7 cellular contexts compared by ENCODE assay signal in the genomic region with DNA sequence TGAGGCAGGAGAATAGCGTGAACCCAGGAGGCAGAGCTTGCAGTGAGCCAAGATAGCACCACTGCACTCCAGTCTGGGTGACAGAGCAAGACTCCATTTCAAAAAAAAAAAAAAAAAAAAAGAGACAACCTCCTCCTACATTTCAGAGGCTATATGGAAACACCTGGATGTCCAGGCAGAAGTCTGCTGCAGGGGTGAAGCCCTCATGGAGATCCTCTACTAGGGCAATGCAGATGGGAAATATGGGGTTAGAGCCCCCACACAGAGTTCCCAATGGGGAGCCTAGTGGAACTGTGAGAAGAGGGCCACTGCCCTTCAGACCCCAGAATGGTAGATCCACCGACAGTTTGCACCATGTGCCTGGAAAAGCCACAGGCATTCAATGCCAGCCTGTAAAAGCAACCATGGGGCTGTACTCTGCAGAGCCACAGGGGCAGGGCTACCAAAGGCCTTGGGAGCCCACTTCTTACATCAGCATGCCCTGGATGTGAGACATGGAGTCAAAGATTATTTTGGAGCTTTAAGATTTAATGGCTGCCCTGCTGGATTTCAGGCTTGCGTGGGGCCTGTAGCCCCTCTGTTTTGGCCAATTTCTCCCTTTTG. TPM values are rescaled to one million over a fixed set of nuclear protein-coding genes. Genes with fewer than 3 reads are reported as not detected.
A peak's percentile ranks its signal among the peaks of the same experiment; 100 is the strongest.
DNase-seq lines count a peak whose midpoint lies in the region; ATAC-seq, FAIRE-seq and TF ChIP-seq lines count a peak whose summit lies in the region.
"Not testable (repeated sequence)": the region's sequence is repeated elsewhere in the genome, so short reads cannot be mapped to it uniquely, and the experiment has no call there.

No MANE protein-coding gene starts in this region.

- H3K27me3 ChIP-seq in BLaER1 treated with 17β-estradiol and CSF1 and Interleukin-3, amounts not matched to agents 10 nM and 100 nM; GM23338 (ENCODE audit: insufficient read depth); HepG2 (ENCODE audit: control insufficient read depth in 1 of 2, insufficient read depth in 2 of 2, low read length in 2 of 2): not testable (repeated sequence)

- not testable (repeated sequence) for TF ChIP-seq POLR2A in HepG2 (IDR thresholded peaks at IDR 0.05; ENCODE audit: insufficient read depth in 1 of 2, low read depth in 2 of 2, low read length in 2 of 2)

- H3K36me3 ChIP-seq in BLaER1 treated with 17β-estradiol and CSF1 and Interleukin-3, amounts not matched to agents 10 nM and 100 nM, result peaks cover 99 to 100% (median 100%) of the 10 kb centered on the region in 11 experiments
- H3K36me3 ChIP-seq in GM23338 (ENCODE audit: insufficient read depth), result peaks cover 59% of the 10 kb centered on the region
- H3K36me3 ChIP-seq in OCI-LY7 (ENCODE audit: insufficient read depth, low read length), result peaks cover 99% of the 10 kb centered on the region
- H3K36me3 ChIP-seq in HepG2 (replicated peaks in 1 of 2; ENCODE audit: control insufficient read depth in 1 of 2, insufficient read depth in 2 of 2, low read length in 2 of 2), result peaks cover 23 to 68% of the 10 kb centered on the region in 2 experiments

- H3K4me3 ChIP-seq in BLaER1 treated with 17β-estradiol and CSF1 and Interleukin-3, amounts not matched to agents 10 nM and 100 nM, result peak overlapping the region in 8 of 10 experiments; percentile 2 to 55 (median 32); a peak in 12 of 20 replicates
- H3K4me3 ChIP-seq in GM23338; OCI-LY7 (ENCODE audit: low read depth, low read length, poor library complexity, severe bottlenecking); coronary artery; HepG2 (replicated peaks in 1 of 3; ENCODE audit: insufficient read depth in 1 of 3, low read depth in 2 of 3, low read length in 3 of 3): not testable (repeated sequence)

- not testable (repeated sequence) for H3K27ac Mint-ChIP-seq in GM23338; activated CD4-positive, alpha-beta T cell treated with anti-CD3 and anti-CD28 coated beads, Interleukin-2, amount 10 ng/mL, durations not matched to agents 7 days and 5 days

- H2AFZ ChIP-seq in GM23338; OCI-LY7 (ENCODE audit: low read length); HepG2 (ENCODE audit: low read length): not testable (repeated sequence)

- 97% methylated on average over 3 of the region's 3 CpGs for WGBS in HepG2 (ENCODE audit: low lambda C conversion rate)

- in situ Hi-C loops in HepG2 (cut with HindIII; ENCODE audit: extremely low pct_ligation_motif_present, low pct_unique_long_range_greater_than_20kb), result not testable (repeated sequence)

- not testable (repeated sequence) for BruUV-seq in OCI-LY7 (replicated peaks; lab: Mats Ljungman, UMichigan); HepG2 (replicated peaks; lab: Mats Ljungman, UMichigan)

- not testable (repeated sequence) for H3K27me3 Mint-ChIP-seq in GM23338 (ENCODE audit: insufficient read depth, low read depth, poor library complexity); activated CD4-positive, alpha-beta T cell treated with anti-CD3 and anti-CD28 coated beads, Interleukin-2, amount 10 ng/mL, durations not matched to agents 7 days and 5 days

- not testable (repeated sequence) for H3K4me2 ChIP-seq in BLaER1 treated with 17β-estradiol and CSF1 and Interleukin-3, amounts not matched to agents 10 nM and 100 nM; GM23338; OCI-LY7 (ENCODE audit: low read length); HepG2 (ENCODE audit: low read depth, low read length)

- FAIRE-seq in HepG2 (lab: Jason Lieb, UNC), result not testable (repeated sequence)

- not testable (repeated sequence) for H3K79me2 ChIP-seq in GM23338 (replicated peaks; ENCODE audit: insufficient read depth); OCI-LY7 (ENCODE audit: insufficient read depth, low read depth, low read length); HepG2 (ENCODE audit: insufficient read depth, low read length)

- not testable (repeated sequence) for ATAC-seq in GM23338, HepG2

- H3K9me3 ChIP-seq in BLaER1 treated with 17β-estradiol and CSF1 and Interleukin-3, amounts not matched to agents 10 nM and 100 nM (replicated peaks in 1 of 11), result peaks cover 36 to 53% (median 42%) of the 10 kb centered on the region in 11 experiments
- H3K9me3 ChIP-seq in OCI-LY7 (ENCODE audit: low read length) (peaks cover 17% of the 10 kb centered on the region), HepG2 (ENCODE audit: low read length) (peaks cover 19% of the 10 kb centered on the region; the same call in 1 of the 2 replicates)

- H3K36me3 Mint-ChIP-seq in GM23338 (ENCODE audit: low read depth), result peaks cover 92% of the 10 kb centered on the region
- H3K36me3 Mint-ChIP-seq in activated CD4-positive, alpha-beta T cell treated with anti-CD3 and anti-CD28 coated beads, Interleukin-2, amount 10 ng/mL, durations not matched to agents 7 days and 5 days (ENCODE audit: low read depth), result peaks cover 79% of the 10 kb centered on the region

- peaks cover 33% of the 10 kb centered on the region for H3K9me3 Mint-ChIP-seq in GM23338
- H3K9me3 Mint-ChIP-seq in activated CD4-positive, alpha-beta T cell treated with anti-CD3 and anti-CD28 coated beads, Interleukin-2, amount 10 ng/mL, durations not matched to agents 7 days and 5 days, result peaks cover 26% of the 10 kb centered on the region

- POLR2A ChIA-PET in OCI-LY7 (lab: Charles Lee); activated CD4-positive, alpha-beta T cell treated with anti-CD3 and anti-CD28 coated beads, Interleukin-2, amount 10 ng/mL, durations not matched to agents 7 days and 5 days (lab: Charles Lee); HepG2 (lab: Yijun Ruan, JAX): not testable (repeated sequence)

- H3K4me3 Mint-ChIP-seq in GM23338; activated CD4-positive, alpha-beta T cell treated with anti-CD3 and anti-CD28 coated beads, Interleukin-2, amount 10 ng/mL, durations not matched to agents 7 days and 5 days: not testable (repeated sequence)

- TF ChIP-seq CTCF in GM23338 (conservative IDR thresholded peaks at IDR 0.05; ENCODE audit: low read depth in 2 of 2); OCI-LY7 (conservative IDR thresholded peaks at IDR 0.05; ENCODE audit: low read length); coronary artery (IDR thresholded peaks at IDR 0.05); HepG2 (CRISPR knock-in tag; IDR thresholded peaks at IDR 0.05): not testable (repeated sequence)

- not testable (repeated sequence) for TF ChIP-seq RAD21 in HepG2 (CRISPR knock-in tag; IDR thresholded peaks at IDR 0.05)

- H3K9ac ChIP-seq in BLaER1 treated with 17β-estradiol and CSF1 and Interleukin-3, amounts not matched to agents 10 nM and 100 nM; HepG2 (ENCODE audit: insufficient read depth, low read depth, low read length): not testable (repeated sequence)

- H4K20me1 ChIP-seq in BLaER1 treated with 17β-estradiol and CSF1 and Interleukin-3, amounts not matched to agents 10 nM and 100 nM; GM23338 (replicated peaks; ENCODE audit: insufficient read depth); OCI-LY7 (ENCODE audit: insufficient read depth, low read length); HepG2 (ENCODE audit: insufficient read depth, low read length): not testable (repeated sequence)

- not testable (repeated sequence) for H3K4me1 Mint-ChIP-seq in GM23338; activated CD4-positive, alpha-beta T cell treated with anti-CD3 and anti-CD28 coated beads, Interleukin-2, amount 10 ng/mL, durations not matched to agents 7 days and 5 days

- intact Hi-C loops in OCI-LY7 (cut with micrococcal nuclease; ENCODE audit: unreplicated experiment); HepG2 (cut with micrococcal nuclease; ENCODE audit: unreplicated experiment): not testable (repeated sequence)

- not testable (repeated sequence) for H3F3A ChIP-seq in GM23338 (replicated peaks; ENCODE audit: low read depth)

- H3K9me2 ChIP-seq in GM23338 (ENCODE audit: insufficient read depth); OCI-LY7 (ENCODE audit: insufficient read depth, low read length): not testable (repeated sequence)

- not testable (repeated sequence) for H3K27ac ChIP-seq in BLaER1 treated with 17β-estradiol and CSF1 and Interleukin-3, amounts not matched to agents 10 nM and 100 nM; GM23338 (ENCODE audit: low read depth); OCI-LY7 (ENCODE audit: low read depth, low read length, poor library complexity, severe bottlenecking); coronary artery; HepG2 (ENCODE audit: extremely low read length, insufficient read depth, low read length)

- CTCF ChIA-PET in OCI-LY7 (lab: Charles Lee; ENCODE audit: unreplicated experiment); HepG2 (lab: Yijun Ruan, JAX; ENCODE audit: low intra/inter-chr PET ratio, low total read pairs): not testable (repeated sequence)
- CTCF ChIA-PET in activated CD4-positive, alpha-beta T cell treated with anti-CD3 and anti-CD28 coated beads, Interleukin-2, amount 10 ng/mL, durations not matched to agents 7 days and 5 days (lab: Charles Lee), result interaction anchor here (1.2 kb wide), 1 partner anchor 9 kb away, joined by 3 read pairs; the partner anchor contains the start of gene CPT2

- H3K4me1 ChIP-seq in BLaER1 treated with 17β-estradiol and CSF1 and Interleukin-3, amounts not matched to agents 10 nM and 100 nM; GM23338 (ENCODE audit: insufficient read depth); OCI-LY7 (ENCODE audit: insufficient read depth, low read length, poor library complexity, severe bottlenecking); HepG2 (ENCODE audit: insufficient read depth, low read length): not testable (repeated sequence)

- TF ChIP-seq EP300 in HepG2 (IDR thresholded peaks at IDR 0.05; ENCODE audit: low read depth in 2 of 2, low read length in 2 of 2); HepG2 (CRISPR knock-in tag; IDR thresholded peaks at IDR 0.05; ENCODE audit: borderline replicate concordance): not testable (repeated sequence)

- DNase-seq in GM23338 (ENCODE audit: low spot score) (peak; percentile 43), NCI-H1694 (lab: John Stamatoyannopoulos, UW) (peak; percentile 15), OCI-LY7 (ENCODE audit: low spot score) (peak; percentile 65), coronary artery (ENCODE audit: low spot score) (peak; percentile 9)
- peak; percentile 18 for DNase-seq in activated CD4-positive, alpha-beta T cell treated with anti-CD3 and anti-CD28 coated beads, Interleukin-2, amount 10 ng/mL, durations not matched to agents 7 days and 5 days
- not testable (repeated sequence) for DNase-seq in HepG2 (ENCODE audit: low spot score)

RNA-seq across cellular contexts. Expression of gene CPT2, which starts 9.6 kb away (rescaled TPM):
- total RNA-seq in GM23338 (2014; rRNA removed; shearing (Covaris generic)), result 30.6 and 30.9 TPM in 2 replicates
- polyA plus RNA-seq in GM23338 (2016; fragmentation: Nextera tagmentation; extraction: Ambion mirVana) (9.6 and 11.2 TPM in 2 replicates), HepG2 (2011; rRNA removed) (12.6 and 16.0 TPM in 2 replicates)
- 14.3 and 19.9 TPM in 2 replicates for total RNA-seq in OCI-LY7 (2014; rRNA removed; shearing (Covaris generic))
- total RNA-seq in OCI-LY7 (2022) (24.7 and 26.6 TPM in 2 replicates), HepG2 (2016; rRNA removed; fragmentation: Illumina TruSeq; extraction: Trizol) (14.1 and 14.6 TPM in 2 replicates)
- total RNA-seq in activated CD4-positive, alpha-beta T cell treated with anti-CD3 and anti-CD28 coated beads, Interleukin-2, amount 10 ng/mL, durations not matched to agents 7 days and 5 days, result 10 to 100 TPM; 12.2 to 13.0 TPM
- total RNA-seq in HepG2 (2016; cell fraction: cytosol; rRNA removed; fragmentation: Illumina TruSeq; extraction: Trizol; ENCODE audit: low read depth), result 1.1 and 1.2 TPM in 2 replicates
- total RNA-seq in HepG2 (2016; cell fraction: insoluble cytoplasmic fraction; rRNA removed; fragmentation: Illumina TruSeq; extraction: Trizol), result 13.1 and 14.0 TPM in 2 replicates
- 3.0 and 3.7 TPM in 2 replicates for total RNA-seq in HepG2 (2016; cell fraction: membrane; rRNA removed; fragmentation: Illumina TruSeq; extraction: Trizol)
- total RNA-seq in HepG2 (2016; cell fraction: nucleus; rRNA removed; fragmentation: Illumina TruSeq; extraction: Trizol), result 6.2 and 7.9 TPM in 2 replicates
- 12.6 and 14.8 TPM in 2 replicates for polyA plus RNA-seq in HepG2 (2011; cell fraction: cytosol; rRNA removed)
- polyA plus RNA-seq in HepG2 (2011; cell fraction: nucleus; rRNA removed), result 5.6 and 7.7 TPM in 2 replicates
- polyA plus RNA-seq in HepG2 (2012), result 9.1 and 13.6 TPM in 2 replicates
- 1.0 and 1.2 TPM in 2 replicates for polyA plus RNA-seq in HepG2 (2016; cell fraction: cytosol; fragmentation: Illumina TruSeq; extraction: Trizol; ENCODE audit: low read depth)
- 15.4 and 15.6 TPM in 2 replicates for polyA plus RNA-seq in HepG2 (2016; cell fraction: insoluble cytoplasmic fraction; fragmentation: Illumina TruSeq; extraction: Trizol; ENCODE audit: low read depth)
- polyA plus RNA-seq in HepG2 (2016; cell fraction: membrane; fragmentation: Illumina TruSeq; extraction: Trizol; ENCODE audit: low read depth), result 1.8 and 2.2 TPM in 2 replicates
- 9.0 and 10.7 TPM in 2 replicates for polyA plus RNA-seq in HepG2 (2016; cell fraction: nucleus; fragmentation: Illumina TruSeq; extraction: Trizol; ENCODE audit: insufficient read depth, low read depth)
- polyA minus RNA-seq in HepG2 (2011; rRNA and poly(A)+ RNA removed; ENCODE audit: low replicate concordance), result 13.9 and 25.3 TPM in 2 replicates
- 8.6 and 11.3 TPM in 2 replicates for polyA minus RNA-seq in HepG2 (2011; cell fraction: cytosol; rRNA and poly(A)+ RNA removed)
- polyA minus RNA-seq in HepG2 (2011; cell fraction: nucleus; rRNA and poly(A)+ RNA removed), result 7.3 and 12.7 TPM in 2 replicates

RNA-seq across cellular contexts. Expression of gene CZIB, which starts 14.2 kb away (rescaled TPM):
- total RNA-seq in GM23338 (2014; rRNA removed; shearing (Covaris generic)), result 39.5 and 59.8 TPM in 2 replicates
- 74.7 and 84.1 TPM in 2 replicates for polyA plus RNA-seq in GM23338 (2016; fragmentation: Nextera tagmentation; extraction: Ambion mirVana)
- total RNA-seq in OCI-LY7 (2014; rRNA removed; shearing (Covaris generic)), result 51.4 and 67.3 TPM in 2 replicates
- total RNA-seq in OCI-LY7 (2022), result 44.6 and 46.7 TPM in 2 replicates
- 10 to 100 TPM; 51.0 to 54.0 TPM for total RNA-seq in activated CD4-positive, alpha-beta T cell treated with anti-CD3 and anti-CD28 coated beads, Interleukin-2, amount 10 ng/mL, durations not matched to agents 7 days and 5 days
- 49.2 and 51.4 TPM in 2 replicates for total RNA-seq in HepG2 (2016; rRNA removed; fragmentation: Illumina TruSeq; extraction: Trizol)
- 16.0 and 17.6 TPM in 2 replicates for total RNA-seq in HepG2 (2016; cell fraction: cytosol; rRNA removed; fragmentation: Illumina TruSeq; extraction: Trizol; ENCODE audit: low read depth)
- total RNA-seq in HepG2 (2016; cell fraction: insoluble cytoplasmic fraction; rRNA removed; fragmentation: Illumina TruSeq; extraction: Trizol), result 47.8 and 54.5 TPM in 2 replicates
- 20.0 and 23.7 TPM in 2 replicates for total RNA-seq in HepG2 (2016; cell fraction: membrane; rRNA removed; fragmentation: Illumina TruSeq; extraction: Trizol)
- total RNA-seq in HepG2 (2016; cell fraction: nucleus; rRNA removed; fragmentation: Illumina TruSeq; extraction: Trizol), result 41.6 and 41.7 TPM in 2 replicates
- 64.8 and 67.0 TPM in 2 replicates for polyA plus RNA-seq in HepG2 (2011; rRNA removed)
- 40.5 and 42.1 TPM in 2 replicates for polyA plus RNA-seq in HepG2 (2011; cell fraction: cytosol; rRNA removed)
- polyA plus RNA-seq in HepG2 (2011; cell fraction: nucleus; rRNA removed), result 98.1 and 112 TPM in 2 replicates
- polyA plus RNA-seq in HepG2 (2012), result 46.9 and 52.9 TPM in 2 replicates
- polyA plus RNA-seq in HepG2 (2016; cell fraction: cytosol; fragmentation: Illumina TruSeq; extraction: Trizol; ENCODE audit: low read depth), result 15.2 and 15.7 TPM in 2 replicates
- 55.4 and 56.2 TPM in 2 replicates for polyA plus RNA-seq in HepG2 (2016; cell fraction: insoluble cytoplasmic fraction; fragmentation: Illumina TruSeq; extraction: Trizol; ENCODE audit: low read depth)
- polyA plus RNA-seq in HepG2 (2016; cell fraction: membrane; fragmentation: Illumina TruSeq; extraction: Trizol; ENCODE audit: low read depth), result 20.1 and 20.5 TPM in 2 replicates
- 62.6 and 73.5 TPM in 2 replicates for polyA plus RNA-seq in HepG2 (2016; cell fraction: nucleus; fragmentation: Illumina TruSeq; extraction: Trizol; ENCODE audit: insufficient read depth, low read depth)
- 24.9 and 31.3 TPM in 2 replicates for polyA minus RNA-seq in HepG2 (2011; rRNA and poly(A)+ RNA removed; ENCODE audit: low replicate concordance)
- 10.3 and 10.7 TPM in 2 replicates for polyA minus RNA-seq in HepG2 (2011; cell fraction: cytosol; rRNA and poly(A)+ RNA removed)
- polyA minus RNA-seq in HepG2 (2011; cell fraction: nucleus; rRNA and poly(A)+ RNA removed), result 88.7 and 93.7 TPM in 2 replicates

RNA-seq across cellular contexts. Expression of gene MAGOH, which starts 32.1 kb away (rescaled TPM):
- total RNA-seq in GM23338 (2014; rRNA removed; shearing (Covaris generic)), result 79.3 and 110 TPM in 2 replicates
- 181 and 185 TPM in 2 replicates for polyA plus RNA-seq in GM23338 (2016; fragmentation: Nextera tagmentation; extraction: Ambion mirVana)
- 93.0 and 98.3 TPM in 2 replicates for total RNA-seq in OCI-LY7 (2014; rRNA removed; shearing (Covaris generic))
- 72.4 and 87.3 TPM in 2 replicates for total RNA-seq in OCI-LY7 (2022)
- 10 to 100 TPM; 73.3 to 74.1 TPM for total RNA-seq in activated CD4-positive, alpha-beta T cell treated with anti-CD3 and anti-CD28 coated beads, Interleukin-2, amount 10 ng/mL, durations not matched to agents 7 days and 5 days
- total RNA-seq in HepG2 (2016; rRNA removed; fragmentation: Illumina TruSeq; extraction: Trizol), result 87.0 and 145 TPM in 2 replicates
- total RNA-seq in HepG2 (2016; cell fraction: cytosol; rRNA removed; fragmentation: Illumina TruSeq; extraction: Trizol; ENCODE audit: low read depth), result 21.7 and 23.8 TPM in 2 replicates
- total RNA-seq in HepG2 (2016; cell fraction: insoluble cytoplasmic fraction; rRNA removed; fragmentation: Illumina TruSeq; extraction: Trizol), result 94.7 and 147 TPM in 2 replicates
- 19.6 and 26.4 TPM in 2 replicates for total RNA-seq in HepG2 (2016; cell fraction: membrane; rRNA removed; fragmentation: Illumina TruSeq; extraction: Trizol)
- 32.7 and 35.6 TPM in 2 replicates for total RNA-seq in HepG2 (2016; cell fraction: nucleus; rRNA removed; fragmentation: Illumina TruSeq; extraction: Trizol)
- 22.9 and 24.1 TPM in 2 replicates for polyA plus RNA-seq in HepG2 (2011; rRNA removed)
- polyA plus RNA-seq in HepG2 (2011; cell fraction: cytosol; rRNA removed), result 9.5 and 15.8 TPM in 2 replicates
- 3.3 and 4.0 TPM in 2 replicates for polyA plus RNA-seq in HepG2 (2011; cell fraction: nucleus; rRNA removed)
- polyA plus RNA-seq in HepG2 (2012), result 66.7 and 95.1 TPM in 2 replicates
- polyA plus RNA-seq in HepG2 (2016; cell fraction: cytosol; fragmentation: Illumina TruSeq; extraction: Trizol; ENCODE audit: low read depth), result 15.7 and 17.3 TPM in 2 replicates
- 201 and 238 TPM in 2 replicates for polyA plus RNA-seq in HepG2 (2016; cell fraction: insoluble cytoplasmic fraction; fragmentation: Illumina TruSeq; extraction: Trizol; ENCODE audit: low read depth)
- polyA plus RNA-seq in HepG2 (2016; cell fraction: membrane; fragmentation: Illumina TruSeq; extraction: Trizol; ENCODE audit: low read depth), result 18.7 and 19.6 TPM in 2 replicates
- 61.2 and 72.1 TPM in 2 replicates for polyA plus RNA-seq in HepG2 (2016; cell fraction: nucleus; fragmentation: Illumina TruSeq; extraction: Trizol; ENCODE audit: insufficient read depth, low read depth)
- polyA minus RNA-seq in HepG2 (2011; rRNA and poly(A)+ RNA removed; ENCODE audit: low replicate concordance), result 17.7 and 28.8 TPM in 2 replicates
- polyA minus RNA-seq in HepG2 (2011; cell fraction: cytosol; rRNA and poly(A)+ RNA removed), result 17.8 and 19.0 TPM in 2 replicates
- 16.9 and 22.7 TPM in 2 replicates for polyA minus RNA-seq in HepG2 (2011; cell fraction: nucleus; rRNA and poly(A)+ RNA removed)
